Comparison of ENCODE assay signal across 12 cellular contexts in the genomic region with DNA sequence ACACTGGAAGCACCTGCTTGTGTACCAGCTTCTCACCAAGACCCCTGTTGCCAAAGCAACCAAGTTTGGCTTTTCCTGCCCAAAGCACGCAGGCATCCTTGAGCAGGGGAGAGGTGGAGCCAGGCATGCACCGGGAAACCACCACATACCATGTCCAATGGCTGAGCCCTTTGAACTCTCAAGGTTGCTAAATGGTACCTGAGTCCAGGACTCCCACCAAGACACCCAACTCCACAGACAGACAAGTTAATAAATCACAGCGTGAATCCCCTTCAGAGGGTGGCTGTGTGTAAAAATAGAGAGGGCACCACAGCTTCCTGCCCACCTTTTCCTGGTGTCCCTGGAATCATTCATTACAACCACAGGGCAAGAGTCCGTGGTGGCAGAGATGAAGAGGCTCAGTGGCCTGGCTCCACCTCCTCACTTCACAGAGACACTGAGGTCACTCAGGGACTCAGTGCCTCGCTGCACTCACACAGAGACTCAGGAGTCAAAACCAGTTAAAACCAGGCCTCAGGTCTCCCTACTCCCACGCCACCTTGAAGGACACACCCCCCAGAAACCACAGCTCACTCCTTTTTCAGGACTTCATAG.
DNase-seq lines count a peak whose midpoint lies in the region; ATAC-seq and TF ChIP-seq lines count a peak whose summit lies in the region.
"Had no signal": no experiment of that assay in that cellular context is flagged by ENCODE, and none has a peak within 500 bp of the region (broad histone marks: within the 10 kb centered on the region; RNA-seq: fewer than 3 reads in every experiment).

No MANE protein-coding gene starts in this region.

- no peak for TF ChIP-seq CTCF in testis (IDR thresholded peaks at IDR 0.05)

- H3K36me3 ChIP-seq in testis (ENCODE audit: low read depth, missing control alignments) = no peaks in the 10 kb centered on the region
- H3K36me3 ChIP-seq: tibial artery had no signal

- no peaks in the 10 kb centered on the region for H3K9me3 ChIP-seq in testis
- H3K9me3 ChIP-seq: tibial artery had no signal

- H3K9me3 Mint-ChIP-seq in stimulated activated naive CD8-positive, alpha-beta T cell treated with anti-CD3 and anti-CD28 coated beads, Interleukin-15, amount 100 ng/mL, for 72 hours = no peaks in the 10 kb centered on the region

- no peak for ATAC-seq in Right ventricle myocardium superior (ENCODE audit: poor library complexity)
- ATAC-seq in HG02798 (IDR thresholded peaks at IDR 0.05; ENCODE audit: poor library complexity, unreplicated experiment) = peak; percentile 81
- peak; percentile 79 for ATAC-seq in stimulated activated naive CD8-positive, alpha-beta T cell treated with anti-CD3 and anti-CD28 coated beads, Interleukin-15, amount 100 ng/mL, for 72 hours
- ATAC-seq: esophagus mucosa had no signal

- H3K27me3 Mint-ChIP-seq in stimulated activated naive CD8-positive, alpha-beta T cell treated with anti-CD3 and anti-CD28 coated beads, Interleukin-15, amount 100 ng/mL, for 72 hours = no peaks in the 10 kb centered on the region

- H3K4me1 Mint-ChIP-seq in stimulated activated naive CD8-positive, alpha-beta T cell treated with anti-CD3 and anti-CD28 coated beads, Interleukin-15, amount 100 ng/mL, for 72 hours = peaks cover 68% of the 10 kb centered on the region

- peak overlapping the region; percentile 83 to 97 for H3K27ac Mint-ChIP-seq in stimulated activated naive CD8-positive, alpha-beta T cell treated with anti-CD3 and anti-CD28 coated beads, Interleukin-15, amount 100 ng/mL, for 72 hours

- intact Hi-C loops in cardiac septum (cut with DNase I) = no loop called here
- intact Hi-C loops in Right ventricle myocardium superior (cut with DNase I) = no loop called here
- intact Hi-C loops in testis (cut with DNase I; ENCODE audit: low total_unique reads) = no loop called here

- H3K27ac ChIP-seq in testis (no peak overlapping the region), substantia nigra (ENCODE audit: low read depth, low read length, poor library complexity, severe bottlenecking) (no peak overlapping the region)
- H3K27ac ChIP-seq: tibial artery had no signal

- H3K27me3 ChIP-seq in testis = no peaks in the 10 kb centered on the region

- H3K4me3 Mint-ChIP-seq in stimulated activated naive CD8-positive, alpha-beta T cell treated with anti-CD3 and anti-CD28 coated beads, Interleukin-15, amount 100 ng/mL, for 72 hours = peak overlapping the region; percentile 17 to 41

- H3K4me1 ChIP-seq in testis = peaks cover 10% of the 10 kb centered on the region

- H3K4me3 ChIP-seq in testis = no peak overlapping the region
- H3K4me3 ChIP-seq: tibial artery had no signal

- WGBS in testis, 2 donors = 77 to 79% methylated on average over 6 of the region's 6 CpGs

- no peak for TF ChIP-seq POLR2A in testis (IDR thresholded peaks at IDR 0.05)

- DNase-seq in cardiac septum (ENCODE audit: low spot score) (peak; percentile 74), Right ventricle myocardium superior (no peak), testis (no peak), substantia nigra (lab: John Stamatoyannopoulos, UW) (no peak), DMS79 treated with DMSO at 0.1 percent for 48 hours (lab: John Stamatoyannopoulos, UW) (no peak)
- DNase-seq in activated CD4-positive, alpha-beta T cell treated with anti-CD3 and anti-CD28 coated beads, Interleukin-2, amount 50 U/mL, for 48 hours = peak; percentile 33 to 42
- DNase-seq in stimulated activated naive CD8-positive, alpha-beta T cell treated with anti-CD3 and anti-CD28 coated beads, Interleukin-15, amount 100 ng/mL, for 72 hours = peak in 1 of 2 donors; percentile 47
- DNase-seq: Calu3, KG1 had no signal

Comparison
In these comparisons a context has a peak if more than half of its experiments do, and no peak if none do; other contexts are left out.
1. DNase-seq: peak in cardiac septum (single experiment) and activated CD4-positive, alpha-beta T cell treated with anti-CD3 and anti-CD28 coated beads, Interleukin-2, amount 50 U/mL, for 48 hours (2 of 2); none in Right ventricle myocardium superior (single experiment), testis (single experiment), substantia nigra (0 of 49) and DMS79 treated with DMSO at 0.1 percent for 48 hours (single experiment).